1 cellular context compared by ENCODE assay signal in the genomic region with DNA sequence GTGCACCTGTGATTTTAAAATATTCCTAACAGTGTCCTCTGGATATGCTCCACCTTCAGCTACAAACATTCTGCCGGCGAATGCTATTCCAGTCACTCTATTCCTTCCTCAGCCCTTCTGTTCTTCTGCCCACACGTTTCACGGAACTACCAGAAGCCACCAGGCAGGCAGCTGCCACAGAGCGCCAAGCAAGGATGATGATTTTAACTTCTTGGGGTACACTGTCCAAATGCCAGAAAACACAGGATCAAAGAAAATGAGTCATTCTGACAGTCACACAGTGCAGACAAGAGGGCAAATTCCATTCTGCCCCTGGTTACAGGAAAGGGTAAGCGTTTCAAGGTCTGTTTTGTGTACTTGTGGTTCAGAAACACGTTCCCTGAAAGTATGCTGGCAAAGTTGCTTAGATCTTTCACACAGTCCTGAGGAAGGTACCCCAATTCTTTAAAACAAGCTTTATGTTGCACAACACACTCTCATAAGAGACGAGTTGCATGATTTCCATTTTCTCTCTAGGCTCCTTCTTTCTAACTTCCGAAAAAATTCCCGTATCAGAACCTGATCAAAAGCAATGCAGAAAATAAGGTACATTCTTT.
TF ChIP-seq lines count a peak whose summit lies in the region.

No MANE protein-coding gene starts in this region.

TF ChIP-seq in HepG2, 621 proteins besides CTCF, POLR2A, EP300 and RAD21 (continued from another document and continues in another):
- TF ChIP-seq, protein P1, sequence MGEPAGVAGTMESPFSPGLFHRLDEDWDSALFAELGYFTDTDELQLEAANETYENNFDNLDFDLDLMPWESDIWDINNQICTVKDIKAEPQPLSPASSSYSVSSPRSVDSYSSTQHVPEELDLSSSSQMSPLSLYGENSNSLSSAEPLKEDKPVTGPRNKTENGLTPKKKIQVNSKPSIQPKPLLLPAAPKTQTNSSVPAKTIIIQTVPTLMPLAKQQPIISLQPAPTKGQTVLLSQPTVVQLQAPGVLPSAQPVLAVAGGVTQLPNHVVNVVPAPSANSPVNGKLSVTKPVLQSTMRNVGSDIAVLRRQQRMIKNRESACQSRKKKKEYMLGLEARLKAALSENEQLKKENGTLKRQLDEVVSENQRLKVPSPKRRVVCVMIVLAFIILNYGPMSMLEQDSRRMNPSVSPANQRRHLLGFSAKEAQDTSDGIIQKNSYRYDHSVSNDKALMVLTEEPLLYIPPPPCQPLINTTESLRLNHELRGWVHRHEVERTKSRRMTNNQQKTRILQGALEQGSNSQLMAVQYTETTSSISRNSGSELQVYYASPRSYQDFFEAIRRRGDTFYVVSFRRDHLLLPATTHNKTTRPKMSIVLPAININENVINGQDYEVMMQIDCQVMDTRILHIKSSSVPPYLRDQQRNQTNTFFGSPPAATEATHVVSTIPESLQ (CRISPR knock-in tag; conservative IDR thresholded peaks at IDR 0.05) = no peak
- TF ChIP-seq NCOR1 (IDR thresholded peaks at IDR 0.05; ENCODE audit: borderline replicate concordance, low read length) (peak; percentile 94; the same call in 1 of the 2 replicates), SMAD3 (CRISPR knock-in tag; IDR thresholded peaks at IDR 0.05) (peak; percentile 93), ZNF235 (CRISPR knock-in tag; IDR thresholded peaks at IDR 0.05; ENCODE audit: borderline replicate concordance) (no peak), ZNF569 (CRISPR knock-in tag; IDR thresholded peaks at IDR 0.05; ENCODE audit: borderline replicate concordance) (no peak), HOXA7 (CRISPR knock-in tag; IDR thresholded peaks at IDR 0.05) (no peak), RBFOX2 (IDR thresholded peaks at IDR 0.05; ENCODE audit: low read depth, low read length) (peak; percentile 69), ZNF850 (CRISPR knock-in tag; conservative IDR thresholded peaks at IDR 0.05) (no peak), ZBTB1 (CRISPR knock-in tag; IDR thresholded peaks at IDR 0.05; ENCODE audit: borderline replicate concordance) (no peak), ZNF552 (CRISPR knock-in tag; IDR thresholded peaks at IDR 0.05; ENCODE audit: borderline replicate concordance) (no peak), CHD4 (IDR thresholded peaks at IDR 0.05; ENCODE audit: borderline replicate concordance, low read length) (no peak; the same call in 1 of the 2 replicates), MZF1 (CRISPR knock-in tag; IDR thresholded peaks at IDR 0.05; ENCODE audit: borderline replicate concordance) (no peak), EZH2 (conservative IDR thresholded peaks at IDR 0.05; ENCODE audit: low read depth, low read length) (no peak), SIX4 (CRISPR knock-in tag; IDR thresholded peaks at IDR 0.05) (peak; percentile 80; the same call in 1 of the 2 replicates), NKX3-1 (CRISPR knock-in tag; IDR thresholded peaks at IDR 0.05) (peak; percentile 85), NCOA2 (CRISPR knock-in tag; IDR thresholded peaks at IDR 0.05) (peak; percentile 100), ZNF205 (CRISPR knock-in tag; IDR thresholded peaks at IDR 0.05) (peak; percentile 88), TEAD3 (CRISPR knock-in tag; optimal IDR thresholded peaks at IDR 0.05; ENCODE audit: borderline replicate concordance) (peak; percentile 99), PLRG1 (conservative IDR thresholded peaks at IDR 0.05) (no peak), MIER2 (CRISPR knock-in tag; IDR thresholded peaks at IDR 0.05) (peak; percentile 48; the same call in 1 of the 2 replicates), ZNF432 (CRISPR knock-in tag; IDR thresholded peaks at IDR 0.05; ENCODE audit: borderline replicate concordance) (no peak), MYC (CRISPR knock-in tag; IDR thresholded peaks at IDR 0.05; ENCODE audit: borderline replicate concordance) (peak; percentile 46; the same call in 1 of the 2 replicates), ZNF225 (CRISPR knock-in tag; IDR thresholded peaks at IDR 0.05) (no peak), MAFK (conservative IDR thresholded peaks at IDR 0.05 in 1 of 2, IDR thresholded peaks at IDR 0.05 in 1 of 2; ENCODE audit: low read length in 2 of 2) (no peak), SMARCE1 (IDR thresholded peaks at IDR 0.05; ENCODE audit: borderline replicate concordance) (peak; percentile 57; the same call in 1 of the 2 replicates), ZFP1 (CRISPR knock-in tag; IDR thresholded peaks at IDR 0.05) (peak; percentile 85; the same call in 1 of the 2 replicates), KDM4B (CRISPR knock-in tag; IDR thresholded peaks at IDR 0.05) (peak; percentile 98), JARID2 (CRISPR knock-in tag; IDR thresholded peaks at IDR 0.05; ENCODE audit: insufficient replicate concordance) (no peak), BRD4 (CRISPR knock-in tag; IDR thresholded peaks at IDR 0.05) (0 out of 2 replicates have a peak, but pooled peaks have one; percentile 50), MAFG (CRISPR knock-in tag; IDR thresholded peaks at IDR 0.05) (no peak), SALL2 (CRISPR knock-in tag; IDR thresholded peaks at IDR 0.05) (peak; percentile 56; the same call in 1 of the 2 replicates), ZNF317 (CRISPR knock-in tag; IDR thresholded peaks at IDR 0.05) (no peak; the same call in 1 of the 2 replicates), ATF1 (CRISPR knock-in tag; IDR thresholded peaks at IDR 0.05) (peak; percentile 67; the same call in 1 of the 2 replicates), STAG1 (CRISPR knock-in tag; IDR thresholded peaks at IDR 0.05) (peak; percentile 41), DMAP1 (CRISPR knock-in tag; IDR thresholded peaks at IDR 0.05) (peak; percentile 63; the same call in 1 of the 2 replicates), SMAD9 (CRISPR knock-in tag; IDR thresholded peaks at IDR 0.05) (no peak), TAF1 (CRISPR knock-in tag; IDR thresholded peaks at IDR 0.05) (peak; percentile 38; the same call in 1 of the 2 replicates), BCL6 (CRISPR knock-in tag; IDR thresholded peaks at IDR 0.05) (peak; percentile 96), PAX8 (CRISPR knock-in tag; IDR thresholded peaks at IDR 0.05; ENCODE audit: borderline replicate concordance) (no peak), NR2F1 (CRISPR knock-in tag; IDR thresholded peaks at IDR 0.05) (peak; percentile 43 to 77; a peak in 3 of 4 replicates)
- TF ChIP-seq, protein P2, sequence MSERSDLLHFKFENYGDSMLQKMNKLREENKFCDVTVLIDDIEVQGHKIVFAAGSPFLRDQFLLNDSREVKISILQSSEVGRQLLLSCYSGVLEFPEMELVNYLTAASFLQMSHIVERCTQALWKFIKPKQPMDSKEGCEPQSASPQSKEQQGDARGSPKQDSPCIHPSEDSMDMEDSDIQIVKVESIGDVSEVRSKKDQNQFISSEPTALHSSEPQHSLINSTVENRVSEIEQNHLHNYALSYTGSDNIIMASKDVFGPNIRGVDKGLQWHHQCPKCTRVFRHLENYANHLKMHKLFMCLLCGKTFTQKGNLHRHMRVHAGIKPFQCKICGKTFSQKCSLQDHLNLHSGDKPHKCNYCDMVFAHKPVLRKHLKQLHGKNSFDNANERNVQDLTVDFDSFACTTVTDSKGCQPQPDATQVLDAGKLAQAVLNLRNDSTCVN (CRISPR knock-in tag; IDR thresholded peaks at IDR 0.05; ENCODE audit: borderline replicate concordance) = 0 out of 2 replicates have a peak, but pooled peaks have one; percentile 64
- TF ChIP-seq, protein P3, sequence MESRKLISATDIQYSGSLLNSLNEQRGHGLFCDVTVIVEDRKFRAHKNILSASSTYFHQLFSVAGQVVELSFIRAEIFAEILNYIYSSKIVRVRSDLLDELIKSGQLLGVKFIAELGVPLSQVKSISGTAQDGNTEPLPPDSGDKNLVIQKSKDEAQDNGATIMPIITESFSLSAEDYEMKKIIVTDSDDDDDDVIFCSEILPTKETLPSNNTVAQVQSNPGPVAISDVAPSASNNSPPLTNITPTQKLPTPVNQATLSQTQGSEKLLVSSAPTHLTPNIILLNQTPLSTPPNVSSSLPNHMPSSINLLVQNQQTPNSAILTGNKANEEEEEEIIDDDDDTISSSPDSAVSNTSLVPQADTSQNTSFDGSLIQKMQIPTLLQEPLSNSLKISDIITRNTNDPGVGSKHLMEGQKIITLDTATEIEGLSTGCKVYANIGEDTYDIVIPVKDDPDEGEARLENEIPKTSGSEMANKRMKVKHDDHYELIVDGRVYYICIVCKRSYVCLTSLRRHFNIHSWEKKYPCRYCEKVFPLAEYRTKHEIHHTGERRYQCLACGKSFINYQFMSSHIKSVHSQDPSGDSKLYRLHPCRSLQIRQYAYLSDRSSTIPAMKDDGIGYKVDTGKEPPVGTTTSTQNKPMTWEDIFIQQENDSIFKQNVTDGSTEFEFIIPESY (CRISPR knock-in tag; IDR thresholded peaks at IDR 0.05) = peak; percentile 58
- TF ChIP-seq, protein P4, sequence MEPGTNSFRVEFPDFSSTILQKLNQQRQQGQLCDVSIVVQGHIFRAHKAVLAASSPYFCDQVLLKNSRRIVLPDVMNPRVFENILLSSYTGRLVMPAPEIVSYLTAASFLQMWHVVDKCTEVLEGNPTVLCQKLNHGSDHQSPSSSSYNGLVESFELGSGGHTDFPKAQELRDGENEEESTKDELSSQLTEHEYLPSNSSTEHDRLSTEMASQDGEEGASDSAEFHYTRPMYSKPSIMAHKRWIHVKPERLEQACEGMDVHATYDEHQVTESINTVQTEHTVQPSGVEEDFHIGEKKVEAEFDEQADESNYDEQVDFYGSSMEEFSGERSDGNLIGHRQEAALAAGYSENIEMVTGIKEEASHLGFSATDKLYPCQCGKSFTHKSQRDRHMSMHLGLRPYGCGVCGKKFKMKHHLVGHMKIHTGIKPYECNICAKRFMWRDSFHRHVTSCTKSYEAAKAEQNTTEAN (CRISPR knock-in tag; conservative IDR thresholded peaks at IDR 0.05) = 0 out of 2 replicates have a peak, but pooled peaks have one; percentile 53
- TF ChIP-seq, protein P5, sequence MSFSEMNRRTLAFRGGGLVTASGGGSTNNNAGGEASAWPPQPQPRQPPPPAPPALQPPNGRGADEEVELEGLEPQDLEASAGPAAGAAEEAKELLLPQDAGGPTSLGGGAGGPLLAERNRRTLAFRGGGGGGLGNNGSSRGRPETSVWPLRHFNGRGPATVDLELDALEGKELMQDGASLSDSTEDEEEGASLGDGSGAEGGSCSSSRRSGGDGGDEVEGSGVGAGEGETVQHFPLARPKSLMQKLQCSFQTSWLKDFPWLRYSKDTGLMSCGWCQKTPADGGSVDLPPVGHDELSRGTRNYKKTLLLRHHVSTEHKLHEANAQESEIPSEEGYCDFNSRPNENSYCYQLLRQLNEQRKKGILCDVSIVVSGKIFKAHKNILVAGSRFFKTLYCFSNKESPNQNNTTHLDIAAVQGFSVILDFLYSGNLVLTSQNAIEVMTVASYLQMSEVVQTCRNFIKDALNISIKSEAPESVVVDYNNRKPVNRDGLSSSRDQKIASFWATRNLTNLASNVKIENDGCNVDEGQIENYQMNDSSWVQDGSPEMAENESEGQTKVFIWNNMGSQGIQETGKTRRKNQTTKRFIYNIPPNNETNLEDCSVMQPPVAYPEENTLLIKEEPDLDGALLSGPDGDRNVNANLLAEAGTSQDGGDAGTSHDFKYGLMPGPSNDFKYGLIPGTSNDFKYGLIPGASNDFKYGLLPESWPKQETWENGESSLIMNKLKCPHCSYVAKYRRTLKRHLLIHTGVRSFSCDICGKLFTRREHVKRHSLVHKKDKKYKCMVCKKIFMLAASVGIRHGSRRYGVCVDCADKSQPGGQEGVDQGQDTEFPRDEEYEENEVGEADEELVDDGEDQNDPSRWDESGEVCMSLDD (CRISPR knock-in tag; IDR thresholded peaks at IDR 0.05; ENCODE audit: borderline replicate concordance) = peak; percentile 100
- TF ChIP-seq, protein P6, sequence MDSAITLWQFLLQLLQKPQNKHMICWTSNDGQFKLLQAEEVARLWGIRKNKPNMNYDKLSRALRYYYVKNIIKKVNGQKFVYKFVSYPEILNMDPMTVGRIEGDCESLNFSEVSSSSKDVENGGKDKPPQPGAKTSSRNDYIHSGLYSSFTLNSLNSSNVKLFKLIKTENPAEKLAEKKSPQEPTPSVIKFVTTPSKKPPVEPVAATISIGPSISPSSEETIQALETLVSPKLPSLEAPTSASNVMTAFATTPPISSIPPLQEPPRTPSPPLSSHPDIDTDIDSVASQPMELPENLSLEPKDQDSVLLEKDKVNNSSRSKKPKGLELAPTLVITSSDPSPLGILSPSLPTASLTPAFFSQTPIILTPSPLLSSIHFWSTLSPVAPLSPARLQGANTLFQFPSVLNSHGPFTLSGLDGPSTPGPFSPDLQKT (CRISPR knock-in tag; IDR thresholded peaks at IDR 0.05; ENCODE audit: borderline replicate concordance) = no peak
- TF ChIP-seq, protein P7, sequence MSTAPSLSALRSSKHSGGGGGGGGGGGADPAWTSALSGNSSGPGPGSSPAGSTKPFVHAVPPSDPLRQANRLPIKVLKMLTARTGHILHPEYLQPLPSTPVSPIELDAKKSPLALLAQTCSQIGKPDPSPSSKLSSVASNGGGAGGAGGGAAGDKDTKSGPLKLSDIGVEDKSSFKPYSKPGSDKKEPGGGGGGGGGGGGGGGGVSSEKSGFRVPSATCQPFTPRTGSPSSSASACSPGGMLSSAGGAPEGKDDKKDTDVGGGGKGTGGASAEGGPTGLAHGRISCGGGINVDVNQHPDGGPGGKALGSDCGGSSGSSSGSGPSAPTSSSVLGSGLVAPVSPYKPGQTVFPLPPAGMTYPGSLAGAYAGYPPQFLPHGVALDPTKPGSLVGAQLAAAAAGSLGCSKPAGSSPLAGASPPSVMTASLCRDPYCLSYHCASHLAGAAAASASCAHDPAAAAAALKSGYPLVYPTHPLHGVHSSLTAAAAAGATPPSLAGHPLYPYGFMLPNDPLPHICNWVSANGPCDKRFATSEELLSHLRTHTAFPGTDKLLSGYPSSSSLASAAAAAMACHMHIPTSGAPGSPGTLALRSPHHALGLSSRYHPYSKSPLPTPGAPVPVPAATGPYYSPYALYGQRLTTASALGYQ (CRISPR knock-in tag; IDR thresholded peaks at IDR 0.05) = peak; percentile 96
- TF ChIP-seq, protein P8, sequence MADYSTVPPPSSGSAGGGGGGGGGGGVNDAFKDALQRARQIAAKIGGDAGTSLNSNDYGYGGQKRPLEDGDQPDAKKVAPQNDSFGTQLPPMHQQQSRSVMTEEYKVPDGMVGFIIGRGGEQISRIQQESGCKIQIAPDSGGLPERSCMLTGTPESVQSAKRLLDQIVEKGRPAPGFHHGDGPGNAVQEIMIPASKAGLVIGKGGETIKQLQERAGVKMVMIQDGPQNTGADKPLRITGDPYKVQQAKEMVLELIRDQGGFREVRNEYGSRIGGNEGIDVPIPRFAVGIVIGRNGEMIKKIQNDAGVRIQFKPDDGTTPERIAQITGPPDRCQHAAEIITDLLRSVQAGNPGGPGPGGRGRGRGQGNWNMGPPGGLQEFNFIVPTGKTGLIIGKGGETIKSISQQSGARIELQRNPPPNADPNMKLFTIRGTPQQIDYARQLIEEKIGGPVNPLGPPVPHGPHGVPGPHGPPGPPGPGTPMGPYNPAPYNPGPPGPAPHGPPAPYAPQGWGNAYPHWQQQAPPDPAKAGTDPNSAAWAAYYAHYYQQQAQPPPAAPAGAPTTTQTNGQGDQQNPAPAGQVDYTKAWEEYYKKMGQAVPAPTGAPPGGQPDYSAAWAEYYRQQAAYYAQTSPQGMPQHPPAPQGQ (CRISPR knock-in tag; IDR thresholded peaks at IDR 0.05; ENCODE audit: borderline replicate concordance) = peak; percentile 76; the same call in 1 of the 2 replicates
- TF ChIP-seq, protein P9, sequence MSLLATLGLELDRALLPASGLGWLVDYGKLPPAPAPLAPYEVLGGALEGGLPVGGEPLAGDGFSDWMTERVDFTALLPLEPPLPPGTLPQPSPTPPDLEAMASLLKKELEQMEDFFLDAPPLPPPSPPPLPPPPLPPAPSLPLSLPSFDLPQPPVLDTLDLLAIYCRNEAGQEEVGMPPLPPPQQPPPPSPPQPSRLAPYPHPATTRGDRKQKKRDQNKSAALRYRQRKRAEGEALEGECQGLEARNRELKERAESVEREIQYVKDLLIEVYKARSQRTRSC (CRISPR knock-in tag; IDR thresholded peaks at IDR 0.05; ENCODE audit: low read depth) = no peak
